In genomic region chr19:39342647-39343305, GRCh38 we compare ENCODE assay signal across 9 cellular contexts. TPM values are rescaled to one million over a fixed set of nuclear protein-coding genes. Genes with fewer than 3 reads are reported as not detected.
DNase-seq lines count a peak whose midpoint lies in the region; ATAC-seq, FAIRE-seq and TF ChIP-seq lines count a peak whose summit lies in the region.
"Had no signal": no experiment of that assay in that cellular context is flagged by ENCODE, and none has a peak within 500 bp of the region (broad histone marks: within the 10 kb centered on the region; RNA-seq: fewer than 3 reads in every experiment).

No MANE protein-coding gene starts in this region.

- no peak for ATAC-seq in activated CD8-positive, alpha-beta T cell treated with anti-CD3 and anti-CD28 coated beads, Interleukin-2, amount 10 ng/mL, durations not matched to agents 7 days and 5 days

- POLR2A ChIA-PET in activated CD8-positive, alpha-beta T cell treated with anti-CD3 and anti-CD28 coated beads, Interleukin-2, amount 10 ng/mL, durations not matched to agents 7 days and 5 days (lab: Charles Lee), result interaction anchor here (0.6 to 2.2 kb wide), 9 partner anchors 8 to 93 kb away, joined by 3 to 12 read pairs (median 3); partner anchors contain the start of genes MED29, PAF1, PLEKHG2 and RPS16

- H3K9ac ChIP-seq in rectal smooth muscle tissue (ENCODE audit: low read length), result peak overlapping the region; percentile 54

- peaks cover 52% of the 10 kb centered on the region for H3K4me1 Mint-ChIP-seq in T-helper 2 cell treated with Interferon-gamma antibody and Interleukin-4, amounts not matched to agents 5 μg/mL and 100 μg/mL, for 36 hours (ENCODE audit: low read depth)
- H3K4me1 Mint-ChIP-seq in activated CD8-positive, alpha-beta T cell treated with anti-CD3 and anti-CD28 coated beads, Interleukin-2, amount 10 ng/mL, durations not matched to agents 7 days and 5 days (ENCODE audit: low read depth), result peaks cover 66% of the 10 kb centered on the region

- no peaks in the 10 kb centered on the region for H3K9me3 Mint-ChIP-seq in T-helper 2 cell treated with Interferon-gamma antibody and Interleukin-4, amounts not matched to agents 5 μg/mL and 100 μg/mL, for 36 hours
- H3K9me3 Mint-ChIP-seq in activated CD8-positive, alpha-beta T cell treated with anti-CD3 and anti-CD28 coated beads, Interleukin-2, amount 10 ng/mL, durations not matched to agents 7 days and 5 days (ENCODE audit: insufficient read depth), result no peaks in the 10 kb centered on the region

- no peaks in the 10 kb centered on the region for H3K27me3 ChIP-seq in rectal smooth muscle tissue (ENCODE audit: control insufficient read depth, insufficient read depth, low read length)

- H3K27ac ChIP-seq in rectal smooth muscle tissue (ENCODE audit: low read depth, low read length), result peak overlapping the region; percentile 68

- peaks cover 3% of the 10 kb centered on the region for H3K36me3 ChIP-seq in rectal smooth muscle tissue (ENCODE audit: control insufficient read depth, insufficient read depth, low read length)

- no peaks in the 10 kb centered on the region for H3K27me3 Mint-ChIP-seq in T-helper 2 cell treated with Interferon-gamma antibody and Interleukin-4, amounts not matched to agents 5 μg/mL and 100 μg/mL, for 36 hours (ENCODE audit: low read depth)
- no peaks in the 10 kb centered on the region for H3K27me3 Mint-ChIP-seq in activated CD8-positive, alpha-beta T cell treated with anti-CD3 and anti-CD28 coated beads, Interleukin-2, amount 10 ng/mL, durations not matched to agents 7 days and 5 days (ENCODE audit: low read depth)

- peaks cover 7% of the 10 kb centered on the region for H3K36me3 Mint-ChIP-seq in T-helper 2 cell treated with Interferon-gamma antibody and Interleukin-4, amounts not matched to agents 5 μg/mL and 100 μg/mL, for 36 hours (ENCODE audit: low read depth)
- peaks cover 9% of the 10 kb centered on the region for H3K36me3 Mint-ChIP-seq in activated CD8-positive, alpha-beta T cell treated with anti-CD3 and anti-CD28 coated beads, Interleukin-2, amount 10 ng/mL, durations not matched to agents 7 days and 5 days (ENCODE audit: low read depth)

- H3K4me3 Mint-ChIP-seq in T-helper 2 cell treated with Interferon-gamma antibody and Interleukin-4, amounts not matched to agents 5 μg/mL and 100 μg/mL, for 36 hours, result peak overlapping the region; percentile 82
- H3K4me3 Mint-ChIP-seq in activated CD8-positive, alpha-beta T cell treated with anti-CD3 and anti-CD28 coated beads, Interleukin-2, amount 10 ng/mL, durations not matched to agents 7 days and 5 days, result peak overlapping the region; percentile 81

- peak overlapping the region; percentile 86 for H3K27ac Mint-ChIP-seq in T-helper 2 cell treated with Interferon-gamma antibody and Interleukin-4, amounts not matched to agents 5 μg/mL and 100 μg/mL, for 36 hours
- H3K27ac Mint-ChIP-seq in activated CD8-positive, alpha-beta T cell treated with anti-CD3 and anti-CD28 coated beads, Interleukin-2, amount 10 ng/mL, durations not matched to agents 7 days and 5 days, result peak overlapping the region; percentile 79

- intact Hi-C loops in cardiac septum (cut with DNase I), result loop anchor here (1.0 to 5.0 kb wide), 2 partner anchors 30 to 70 kb away; partner anchors contain the start of gene PLEKHG2

- CTCF ChIA-PET in activated CD8-positive, alpha-beta T cell treated with anti-CD3 and anti-CD28 coated beads, Interleukin-2, amount 10 ng/mL, durations not matched to agents 7 days and 5 days (lab: Charles Lee), result interaction anchor here (0.7 to 1.4 kb wide), 12 partner anchors 8 to 220 kb away, joined by 3 to 9 read pairs (median 4); partner anchors contain the start of genes EID2B, IFNL1, MED29 and PAF1

- no peak for DNase-seq in T-helper 2 cell treated with Interferon-gamma antibody and Interleukin-4, amounts not matched to agents 5 μg/mL and 100 μg/mL, for 36 hours (ENCODE audit: low spot score)
- DNase-seq in T-helper 2 cell, result no peak
- DNase-seq in activated CD8-positive, alpha-beta T cell treated with anti-CD3 and anti-CD28 coated beads, Interleukin-2, amount 10 ng/mL, durations not matched to agents 7 days and 5 days, result no peak
- DNase-seq in cardiac septum (ENCODE audit: low spot score), result peak; percentile 76
- no peak for DNase-seq in GM12891 (ENCODE audit: insufficient read length, low spot score)
- DNase-seq in NAMALWA (ENCODE audit: low spot score), result no peak
- no peak for DNase-seq in HCEC 1CT

- FAIRE-seq in GM12891 (lab: Jason Lieb, UNC), result no peak
- FAIRE-seq: colon had no signal

- no peak for TF ChIP-seq POLR2A in GM12891 (IDR thresholded peaks at IDR 0.05; ENCODE audit: low read depth, low read length)

- H3K4me1 ChIP-seq in rectal smooth muscle tissue (ENCODE audit: control insufficient read depth, insufficient read depth, low read length), result peaks cover 12% of the 10 kb centered on the region

- H3K4me3 ChIP-seq in rectal smooth muscle tissue (ENCODE audit: low read length), result peak overlapping the region; percentile 51

TF ChIP-seq in GM12891, 5 proteins besides CTCF, POLR2A, EP300 and RAD21:
- TF ChIP-seq TAF1 (IDR thresholded peaks at IDR 0.05; ENCODE audit: low read depth, low read length) (no peak), POU2F2 (IDR thresholded peaks at IDR 0.05; ENCODE audit: low read depth, low read length) (no peak), POLR2AphosphoS5 (IDR thresholded peaks at IDR 0.05; ENCODE audit: low read depth, low read length) (no peak), SPI1 (IDR thresholded peaks at IDR 0.05; ENCODE audit: low read depth, low read length) (no peak)

RNA-seq across cellular contexts. Expression of gene SAMD4B, which starts 0.6 kb away (rescaled TPM):
- total RNA-seq in activated CD8-positive, alpha-beta T cell treated with anti-CD3 and anti-CD28 coated beads, Interleukin-2, amount 10 ng/mL, durations not matched to agents 7 days and 5 days, result 10 to 100 TPM; 43.7 to 44.5 TPM
- total RNA-seq in cardiac septum, result 65.8 TPM
- 23.9 TPM for polyA plus RNA-seq in GM12891 (2012; ENCODE audit: low read depth, missing spikeins)

RNA-seq across cellular contexts. Expression of gene GMFG, which starts 6.9 kb away (rescaled TPM):
- 100 to 1,000 TPM; 471 to 482 TPM for total RNA-seq in activated CD8-positive, alpha-beta T cell treated with anti-CD3 and anti-CD28 coated beads, Interleukin-2, amount 10 ng/mL, durations not matched to agents 7 days and 5 days
- total RNA-seq in cardiac septum, result 17.5 TPM
- 296 TPM for polyA plus RNA-seq in GM12891 (2012; ENCODE audit: low read depth, missing spikeins)

RNA-seq across cellular contexts. Expression of gene LRFN1, which starts 22.1 kb away (rescaled TPM):
- 1 to 10 TPM; 8.0 to 8.3 TPM for total RNA-seq in activated CD8-positive, alpha-beta T cell treated with anti-CD3 and anti-CD28 coated beads, Interleukin-2, amount 10 ng/mL, durations not matched to agents 7 days and 5 days
- 0.27 TPM for total RNA-seq in cardiac septum
- polyA plus RNA-seq in GM12891 (2012; ENCODE audit: low read depth, missing spikeins), result 0.60 TPM

RNA-seq across cellular contexts. Expression of gene IFNL1, which starts 46.6 kb away (rescaled TPM):
- total RNA-seq in activated CD8-positive, alpha-beta T cell treated with anti-CD3 and anti-CD28 coated beads, Interleukin-2, amount 10 ng/mL, durations not matched to agents 7 days and 5 days, result under 1 TPM in 1 of 2 experiments, not detected in 1; 0.29 TPM
- not detected for total RNA-seq in cardiac septum
- polyA plus RNA-seq in GM12891 (2012; ENCODE audit: low read depth, missing spikeins), result not detected

RNA-seq across cellular contexts. Expression of gene PAF1, which starts 48.1 kb away (rescaled TPM):
- total RNA-seq in activated CD8-positive, alpha-beta T cell treated with anti-CD3 and anti-CD28 coated beads, Interleukin-2, amount 10 ng/mL, durations not matched to agents 7 days and 5 days, result 10 to 100 TPM; 48.2 to 48.9 TPM
- 38.0 TPM for total RNA-seq in cardiac septum
- 30.3 TPM for polyA plus RNA-seq in GM12891 (2012; ENCODE audit: low read depth, missing spikeins)

Comparison
In these comparisons a context has a peak if more than half of its experiments do, and no peak if none do; other contexts are left out.
1. RNA of gene GMFG, which starts 6.9 kb away (total RNA-seq): 471 to 482 TPM in activated CD8-positive, alpha-beta T cell treated with anti-CD3 and anti-CD28 coated beads, Interleukin-2, amount 10 ng/mL, durations not matched to agents 7 days and 5 days; 17.5 TPM in cardiac septum (single experiment); every median in the first group is over 10 times any median in the second.